17 cellular contexts compared by ENCODE assay signal in the genomic region with DNA sequence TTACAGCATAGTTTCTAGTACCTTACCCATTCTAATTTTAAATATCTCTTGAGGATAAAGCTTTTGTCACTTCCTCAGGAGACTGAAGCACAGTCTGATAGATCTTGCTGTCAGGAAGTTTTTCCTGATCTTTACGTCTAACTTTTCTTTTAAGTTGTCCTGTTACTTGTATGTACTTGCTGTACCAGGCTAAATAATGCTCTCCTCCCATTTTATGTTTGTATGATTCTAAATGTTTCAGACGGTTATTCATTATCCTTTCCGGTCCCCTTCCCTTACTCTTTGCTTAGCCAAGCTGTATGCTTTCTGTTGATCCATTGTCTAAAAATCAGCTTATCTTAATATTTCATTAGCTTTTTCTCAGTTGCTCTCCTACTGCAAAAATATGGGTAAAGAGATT. TPM values are rescaled to one million over a fixed set of nuclear protein-coding genes. Genes with fewer than 3 reads are reported as not detected.
DNase-seq lines count a peak whose midpoint lies in the region; ATAC-seq, FAIRE-seq and TF ChIP-seq lines count a peak whose summit lies in the region.
"Had no signal": no experiment of that assay in that cellular context is flagged by ENCODE, and none has a peak within 500 bp of the region (broad histone marks: within the 10 kb centered on the region; RNA-seq: fewer than 3 reads in every experiment).

No MANE protein-coding gene starts in this region.

- TF ChIP-seq POLR2A in K562 (conservative IDR thresholded peaks at IDR 0.05) (no peak), thyroid gland (IDR thresholded peaks at IDR 0.05) (no peak), esophagus muscularis mucosa (IDR thresholded peaks at IDR 0.05; ENCODE audit: low read depth) (no peak)

- no peak overlapping the region for H2AFZ ChIP-seq in K562 (ENCODE audit: low read depth, low read length)

- BruUV-seq in K562 (replicated peaks; lab: Mats Ljungman, UMichigan), result no TSS peak

- no peaks in the 10 kb centered on the region for H3K27me3 ChIP-seq in left ventricle myocardium inferior (ENCODE audit: low read depth)
- H3K27me3 ChIP-seq in K562 (ENCODE audit: control insufficient read depth in 2 of 2, insufficient read depth in 2 of 2, low read length in 2 of 2), result no peaks in the 10 kb centered on the region
- no peaks in the 10 kb centered on the region for H3K27me3 ChIP-seq in thyroid gland
- H3K27me3 ChIP-seq in esophagus muscularis mucosa, result no peaks in the 10 kb centered on the region

- peaks cover 99% of the 10 kb centered on the region for H3K79me2 ChIP-seq in K562 (ENCODE audit: control insufficient read depth, insufficient read depth, low read length)

- no peak for FAIRE-seq in K562 (lab: Jason Lieb, UNC)
- FAIRE-seq: GM18507, RCC 7860 had no signal

- in situ Hi-C loops in K562 (cut with MboI), result no loop called here

- peaks cover 95% of the 10 kb centered on the region for H3K4me1 ChIP-seq in left ventricle myocardium inferior
- peaks cover 7 to 42% of the 10 kb centered on the region in 2 experiments; a peak in 4 of 5 replicates for H3K4me1 ChIP-seq in K562 (replicated peaks in 1 of 2; ENCODE audit: control insufficient read depth in 2 of 2, insufficient read depth in 2 of 2, low read length in 2 of 2)
- H3K4me1 ChIP-seq in thyroid gland, result peaks cover 61 to 62% of the 10 kb centered on the region in 2 donors
- peaks cover 74 to 88% (median 85%) of the 10 kb centered on the region in 4 donors for H3K4me1 ChIP-seq in esophagus muscularis mucosa

- H3K9me1 ChIP-seq in K562 (ENCODE audit: control insufficient read depth, insufficient read depth, low read length), result no peaks in the 10 kb centered on the region

- H3K36me3 ChIP-seq in left ventricle myocardium inferior (no peaks in the 10 kb centered on the region), K562 (ENCODE audit: control insufficient read depth, insufficient read depth, low read length) (no peaks in the 10 kb centered on the region), thyroid gland (no peaks in the 10 kb centered on the region), esophagus muscularis mucosa (no peaks in the 10 kb centered on the region)

- POLR2A ChIA-PET in K562 (lab: Yijun Ruan, JAX), result interaction anchor here (0.6 to 1.2 kb wide), 2 partner anchors 11 to 715 kb away, joined by 3 to 5 read pairs; no protein-coding TSS in a partner anchor

- WGBS in K562 (ENCODE audit: insufficient coverage, low coverage, missing lambda C conversion rate), result 33% methylated on average over 3 of the region's 3 CpGs
- WGBS in thyroid gland, 2 donors, result 73 to 82% methylated on average over 3 of the region's 3 CpGs
- 65% methylated on average over 3 of the region's 3 CpGs for WGBS in esophagus muscularis mucosa

- CTCF ChIA-PET in K562 (lab: Yijun Ruan, JAX; ENCODE audit: low intra/inter-chr PET ratio), result no interaction called here

- H3K27ac ChIP-seq in left ventricle myocardium inferior (replicated peaks), result peak overlapping the region; percentile 98
- peak overlapping the region; percentile 84; the same call in 1 of the 3 replicates for H3K27ac ChIP-seq in K562 (ENCODE audit: extremely low read depth, low read depth, low read length)
- H3K27ac ChIP-seq in epithelial cell of prostate, result peak overlapping the region; percentile 91
- peak overlapping the region in 2 of 3 donors; percentile 9 to 31 for H3K27ac ChIP-seq in thyroid gland
- H3K27ac ChIP-seq in esophagus muscularis mucosa (replicated peaks in 1 of 4), result no peak overlapping the region
- H3K27ac ChIP-seq: C4-2B had no signal

- no peak for TF ChIP-seq RAD21 in K562 (CRISPR knock-in tag; conservative IDR thresholded peaks at IDR 0.05 in 1 of 2, IDR thresholded peaks at IDR 0.05 in 1 of 2)

- peak overlapping the region in 1 of 2 experiments; percentile 62; a peak in 2 of 4 replicates for H3K9ac ChIP-seq in K562 (ENCODE audit: insufficient read depth in 1 of 2, low read depth in 2 of 2, low read length in 2 of 2)

- TF ChIP-seq CTCF in left ventricle myocardium inferior (IDR thresholded peaks at IDR 0.05; ENCODE audit: borderline replicate concordance) (no peak), K562 (IDR thresholded peaks at IDR 0.05 in 2 of 3, conservative IDR thresholded peaks at IDR 0.05 in 1 of 3; ENCODE audit: insufficient read depth in 2 of 3, low read depth in 1 of 3, low read length in 3 of 3) (no peak), thyroid gland (IDR thresholded peaks at IDR 0.05) (no peak), esophagus muscularis mucosa (IDR thresholded peaks at IDR 0.05) (no peak)

- peaks cover 19% of the 10 kb centered on the region for H4K20me1 ChIP-seq in K562 (replicated peaks; ENCODE audit: control insufficient read depth, insufficient read depth, low read length)

- no peak for ATAC-seq in left ventricle myocardium superior
- ATAC-seq in K562, result no peak

- no peaks in the 10 kb centered on the region for H3K9me3 ChIP-seq in left ventricle myocardium inferior (replicated peaks)
- no peaks in the 10 kb centered on the region for H3K9me3 ChIP-seq in K562 (replicated peaks; ENCODE audit: control insufficient read depth, insufficient read depth, low read depth, low read length)
- H3K9me3 ChIP-seq in thyroid gland, result no peaks in the 10 kb centered on the region
- H3K9me3 ChIP-seq in esophagus muscularis mucosa, result no peaks in the 10 kb centered on the region

- intact Hi-C loops in left ventricle myocardium inferior (cut with micrococcal nuclease) (no loop called here), left ventricle myocardium superior (cut with micrococcal nuclease) (loop anchor here (10.0 kb wide), 1 partner anchor 53 kb away; no protein-coding TSS in a partner anchor), K562 (cut with micrococcal nuclease) (no loop called here), thyroid gland (cut with DNase I) (no loop called here), esophagus muscularis mucosa (cut with DNase I) (loop anchor here (10.0 kb wide), 1 partner anchor 53 kb away; no protein-coding TSS in a partner anchor)

- H3K4me3 ChIP-seq in left ventricle myocardium inferior (peak overlapping the region; percentile 22), K562 (no peak overlapping the region), thyroid gland (replicated peaks in 1 of 3) (no peak overlapping the region), esophagus muscularis mucosa (no peak overlapping the region)

- no peak for DNase-seq in left ventricle myocardium inferior
- no peak for DNase-seq in left ventricle myocardium superior
- DNase-seq in K562 (ENCODE audit: extremely low read depth in 1 of 4, low spot score in 3 of 4), result no peak
- DNase-seq in epithelial cell of prostate (ENCODE audit: low read depth, low spot score), result no peak
- DNase-seq in thyroid gland, result no peak
- DNase-seq in NCI-H2029 (lab: John Stamatoyannopoulos, UW), result no peak
- no peak for DNase-seq in esophagus muscularis mucosa (ENCODE audit: extremely low spot score)
- no peak for DNase-seq in RPMI8226
- DNase-seq: COR-L47, HCEC 1CT, Kasumi-1, NCI-H2029 treated with DMSO at 0.1 percent for 48 hours, NCI-H510A, NCI-H82 had no signal

- no peak for TF ChIP-seq EP300 in K562 (IDR thresholded peaks at IDR 0.05; ENCODE audit: low read length)
- no peak for TF ChIP-seq EP300 in esophagus muscularis mucosa (IDR thresholded peaks at IDR 0.05)

- peak overlapping the region; percentile 22; the same call in 1 of the 2 replicates for H3K4me2 ChIP-seq in K562 (ENCODE audit: insufficient read depth, low read length)

RNA-seq across cellular contexts. Expression of a gene that starts 6.0 kb away (rescaled TPM):
- total RNA-seq in left ventricle myocardium inferior (92.9 TPM), left ventricle myocardium superior (92.5 TPM), K562 (2014; rRNA removed) (25.6 and 29.5 TPM in 2 replicates), K562 (2014; rRNA removed; fragmentation: Illumina TruSeq; extraction: Trizol) (51.7 and 61.3 TPM in 2 replicates), K562 (2015; rRNA removed; fragmentation: Illumina TruSeq; extraction: Trizol) (43.6 and 47.0 TPM in 2 replicates), K562 (2021) (39.9 and 44.6 TPM in 2 replicates), thyroid gland (100 to 1,000 TPM; 169 to 268 (median 197) TPM), esophagus muscularis mucosa (100 to 1,000 TPM in 3 of 4 donors, 10 to 100 TPM in 1; 89.1 to 118 (median 106) TPM)
- total RNA-seq in K562 (2011; cell fraction: chromatin; rRNA removed; ENCODE audit: low replicate concordance), result 78.5 and 317 TPM in 2 replicates
- 35.7 and 50.3 TPM in 2 replicates for total RNA-seq in K562 (2011; cell fraction: nucleolus; rRNA removed)
- 118 and 168 TPM in 2 replicates for total RNA-seq in K562 (2011; cell fraction: nucleoplasm; rRNA removed)
- polyA plus RNA-seq in K562 (2011; rRNA removed) (13.5 and 27.1 TPM in 2 replicates), K562 (2014; fragmentation: Illumina TruSeq; extraction: Trizol) (29.9 and 32.6 TPM in 2 replicates), K562 (2014; fragmentation: Nextera tagmentation; extraction: Ambion mirVana) (1 to 10 TPM; 3.5 to 4.6 TPM), K562 (2014; rRNA removed) (17.8 and 19.3 TPM in 2 replicates)
- polyA plus RNA-seq in K562 (2011; cell fraction: cytosol; rRNA removed), result 7.2 and 10.3 TPM in 2 replicates
- 20.7 and 25.6 TPM in 2 replicates for polyA plus RNA-seq in K562 (2011; cell fraction: nucleus; rRNA removed)
- polyA plus RNA-seq in K562 (2012), result 22.6 and 24.8 TPM in 2 replicates
- 104 and 139 TPM in 2 replicates for polyA minus RNA-seq in K562 (2011; rRNA and poly(A)+ RNA removed)
- 29.9 and 49.9 TPM in 2 replicates for polyA minus RNA-seq in K562 (2011; cell fraction: cytosol; rRNA and poly(A)+ RNA removed)
- polyA minus RNA-seq in K562 (2011; cell fraction: nucleus; rRNA and poly(A)+ RNA removed), result 49.0 and 56.1 TPM in 2 replicates

RNA-seq across cellular contexts. Expression of a gene that starts 17.1 kb away (rescaled TPM):
- total RNA-seq in left ventricle myocardium inferior (9.7 TPM), left ventricle myocardium superior (9.1 TPM), K562 (2014; rRNA removed) (1.3 TPM in 2 replicates), K562 (2014; rRNA removed; fragmentation: Illumina TruSeq; extraction: Trizol) (1.7 and 1.9 TPM in 2 replicates), K562 (2015; rRNA removed; fragmentation: Illumina TruSeq; extraction: Trizol) (0.75 and 0.94 TPM in 2 replicates), K562 (2021) (1.3 and 1.4 TPM in 2 replicates), thyroid gland (10 to 100 TPM; 12.5 to 14.0 (median 13.4) TPM), esophagus muscularis mucosa (1 to 10 TPM; 3.7 to 6.3 (median 4.4) TPM)
- total RNA-seq in K562 (2011; cell fraction: chromatin; rRNA removed; ENCODE audit: low replicate concordance), result 7.0 and 10.5 TPM in 2 replicates
- 2.7 and 3.4 TPM in 2 replicates for total RNA-seq in K562 (2011; cell fraction: nucleolus; rRNA removed)
- 6.2 and 10.2 TPM in 2 replicates for total RNA-seq in K562 (2011; cell fraction: nucleoplasm; rRNA removed)
- polyA plus RNA-seq in K562 (2011; rRNA removed) (4.8 and 5.1 TPM in 2 replicates), K562 (2014; fragmentation: Illumina TruSeq; extraction: Trizol) (1.3 and 1.8 TPM in 2 replicates), K562 (2014; fragmentation: Nextera tagmentation; extraction: Ambion mirVana) (1 to 10 TPM; 1.6 to 1.7 TPM), K562 (2014; rRNA removed) (1.5 and 1.8 TPM in 2 replicates)
- polyA plus RNA-seq in K562 (2011; cell fraction: cytosol; rRNA removed), result 2.1 and 4.5 TPM in 2 replicates
- 7.0 and 8.1 TPM in 2 replicates for polyA plus RNA-seq in K562 (2011; cell fraction: nucleus; rRNA removed)
- 1.0 and 2.1 TPM in 2 replicates for polyA plus RNA-seq in K562 (2012)
- 2.9 and 3.4 TPM in 2 replicates for polyA minus RNA-seq in K562 (2011; rRNA and poly(A)+ RNA removed)
- polyA minus RNA-seq in K562 (2011; cell fraction: cytosol; rRNA and poly(A)+ RNA removed), result 1.2 and 2.9 TPM in 2 replicates
- polyA minus RNA-seq in K562 (2011; cell fraction: nucleus; rRNA and poly(A)+ RNA removed), result 1.9 and 3.1 TPM in 2 replicates

Comparison
In these comparisons a context has a peak if more than half of its experiments do, and no peak if none do; other contexts are left out.
1. intact Hi-C loops: an anchor here in left ventricle myocardium superior (10.0 kb wide) and esophagus muscularis mucosa (10.0 kb wide); none called in left ventricle myocardium inferior, K562 and thyroid gland.
2. H3K27ac ChIP-seq: peak in left ventricle myocardium inferior (single experiment), K562 (single experiment), epithelial cell of prostate (single experiment) and thyroid gland (2 of 3); none in esophagus muscularis mucosa (0 of 4).